2 cellular contexts compared by ENCODE assay signal in the genomic region with DNA sequence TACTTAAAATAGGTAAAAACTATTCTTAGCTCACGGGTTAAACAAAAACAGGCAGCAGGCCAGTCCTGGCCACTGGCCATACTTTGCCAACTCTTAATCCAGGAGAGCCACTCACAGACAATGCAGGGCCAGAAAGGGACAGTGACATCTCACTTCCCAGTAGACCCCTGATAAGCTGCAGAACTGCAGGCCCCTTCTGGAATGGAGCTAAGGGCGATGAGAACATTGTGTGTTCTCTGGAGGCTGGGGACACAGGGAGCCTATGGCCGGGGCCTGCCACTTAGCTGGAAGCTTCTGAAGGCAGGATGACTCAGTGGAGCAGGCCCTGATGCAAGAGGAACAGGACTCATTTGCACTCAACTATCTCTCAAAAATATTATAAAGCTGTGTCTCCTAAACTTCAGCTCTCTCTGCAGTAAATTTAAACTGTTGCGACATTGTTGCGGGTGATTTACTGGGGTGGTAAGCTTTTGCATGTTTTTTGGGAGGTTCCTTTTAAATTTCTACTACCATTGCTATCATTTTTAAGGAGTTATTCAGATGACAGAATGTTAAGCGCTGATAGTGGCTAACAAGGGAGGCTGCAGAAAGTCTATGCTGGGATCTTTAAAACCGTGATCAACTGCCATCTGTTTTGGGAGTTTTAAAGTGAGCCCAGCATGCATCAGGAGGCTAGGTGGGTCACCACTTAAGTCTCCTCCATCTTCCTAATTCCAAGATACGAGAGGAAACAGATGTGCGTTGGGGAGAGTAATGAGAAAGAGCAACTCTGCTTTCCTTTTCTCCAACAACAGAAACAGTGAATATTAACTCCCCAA.
A peak's percentile ranks its signal among the peaks of the same experiment; 100 is the strongest.
TF ChIP-seq lines count a peak whose summit lies in the region.

No MANE protein-coding gene starts in this region.

TF ChIP-seq in HEK293, 187 proteins besides CTCF, POLR2A, EP300 and RAD21:
- TF ChIP-seq, protein P1, sequence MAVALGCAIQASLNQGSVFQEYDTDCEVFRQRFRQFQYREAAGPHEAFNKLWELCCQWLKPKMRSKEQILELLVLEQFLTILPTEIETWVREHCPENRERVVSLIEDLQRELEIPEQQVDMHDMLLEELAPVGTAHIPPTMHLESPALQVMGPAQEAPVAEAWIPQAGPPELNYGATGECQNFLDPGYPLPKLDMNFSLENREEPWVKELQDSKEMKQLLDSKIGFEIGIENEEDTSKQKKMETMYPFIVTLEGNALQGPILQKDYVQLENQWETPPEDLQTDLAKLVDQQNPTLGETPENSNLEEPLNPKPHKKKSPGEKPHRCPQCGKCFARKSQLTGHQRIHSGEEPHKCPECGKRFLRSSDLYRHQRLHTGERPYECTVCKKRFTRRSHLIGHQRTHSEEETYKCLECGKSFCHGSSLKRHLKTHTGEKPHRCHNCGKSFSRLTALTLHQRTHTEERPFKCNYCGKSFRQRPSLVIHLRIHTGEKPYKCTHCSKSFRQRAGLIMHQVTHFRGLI (tag by site-specific recombination; IDR thresholded peaks at IDR 0.05), result no peak
- TF ChIP-seq ZNF585B (tag by site-specific recombination; IDR thresholded peaks at IDR 0.05), result peak; percentile 27; the same call in 1 of the 2 replicates

TF ChIP-seq in K562, 482 proteins besides CTCF, POLR2A, EP300 and RAD21:
- TF ChIP-seq ATF3 (IDR thresholded peaks at IDR 0.05) (peak; percentile 88), ATF3 (CRISPR knock-in tag; conservative IDR thresholded peaks at IDR 0.05) (no peak), SNRNP70 (optimal IDR thresholded peaks at IDR 0.05; ENCODE audit: low read depth, low read length) (no peak), JUN (IDR thresholded peaks at IDR 0.05; ENCODE audit: borderline replicate concordance, low read depth, low read length) (0 out of 2 replicates have a peak, but pooled peaks have one; percentile 42), JUN (CRISPR knock-in tag; IDR thresholded peaks at IDR 0.05; ENCODE audit: borderline replicate concordance) (no peak), GTF2F1 (IDR thresholded peaks at IDR 0.05; ENCODE audit: low read depth, low read length) (no peak), SMARCA4 (IDR thresholded peaks at IDR 0.05) (peak; percentile 40; the same call in 1 of the 2 replicates), CREB1 (IDR thresholded peaks at IDR 0.05) (no peak), CREB1 (CRISPR knock-in tag; IDR thresholded peaks at IDR 0.05) (no peak), POLR2AphosphoS5 (IDR thresholded peaks at IDR 0.05; ENCODE audit: control insufficient read depth, insufficient read depth, low read depth, low read length) (no peak), RCOR1 (IDR thresholded peaks at IDR 0.05; ENCODE audit: borderline replicate concordance in 1 of 2, low read depth in 2 of 2, low read length in 2 of 2) (no peak), CBX2 (IDR thresholded peaks at IDR 0.05; ENCODE audit: insufficient read depth, low read length, poor library complexity, severe bottlenecking) (no peak), CEBPB (tag; IDR thresholded peaks at IDR 0.05) (peak; percentile 90), CXXC5 (CRISPR knock-in tag; IDR thresholded peaks at IDR 0.05) (no peak), TAL1 (IDR thresholded peaks at IDR 0.05) (peak; percentile 30; the same call in 1 of the 2 replicates), NFE2 (IDR thresholded peaks at IDR 0.05; ENCODE audit: low read depth) (0 out of 2 replicates have a peak, but pooled peaks have one; percentile 9), NFIC (IDR thresholded peaks at IDR 0.05) (0 out of 2 replicates have a peak, but pooled peaks have one; percentile 15), ZFX (CRISPR knock-in tag; IDR thresholded peaks at IDR 0.05) (peak; percentile 42; the same call in 1 of the 2 replicates), JUND (IDR thresholded peaks at IDR 0.05; ENCODE audit: borderline replicate concordance, low read depth, low read length) (peak; percentile 49; the same call in 1 of the 2 replicates), JUND (tag; IDR thresholded peaks at IDR 0.05; ENCODE audit: borderline replicate concordance, low read depth, low read length) (peak; percentile 28; the same call in 1 of the 3 replicates), PBX2 (CRISPR knock-in tag; IDR thresholded peaks at IDR 0.05; ENCODE audit: low read depth) (no peak), PBX2 (tag; conservative IDR thresholded peaks at IDR 0.05; ENCODE audit: low read depth) (peak; percentile 63), CBFA2T2 (conservative IDR thresholded peaks at IDR 0.05) (peak; percentile 37; the same call in 1 of the 2 replicates), ARID1B (IDR thresholded peaks at IDR 0.05) (peak; percentile 63), DPF2 (IDR thresholded peaks at IDR 0.05) (peak; percentile 56; the same call in 1 of the 2 replicates), TCF3 (CRISPR knock-in tag; IDR thresholded peaks at IDR 0.05) (peak; percentile 45; the same call in 1 of the 2 replicates), HDAC3 (IDR thresholded peaks at IDR 0.05; ENCODE audit: borderline replicate concordance, partially characterized antibody) (peak; percentile 18), CEBPG (CRISPR knock-in tag; IDR thresholded peaks at IDR 0.05) (peak; percentile 76; the same call in 1 of the 2 replicates), CEBPG (tag; conservative IDR thresholded peaks at IDR 0.05 in 1 of 2, IDR thresholded peaks at IDR 0.05 in 1 of 2) (peak; percentile 72 to 79), MEIS2 (IDR thresholded peaks at IDR 0.05; ENCODE audit: partially characterized antibody) (peak; percentile 46), CBFA2T3 (IDR thresholded peaks at IDR 0.05) (peak; percentile 68), SMARCE1 (IDR thresholded peaks at IDR 0.05) (0 out of 2 replicates have a peak, but pooled peaks have one; percentile 34), BDP1 (IDR thresholded peaks at IDR 0.05; ENCODE audit: insufficient read depth, insufficient read length) (no peak), CHD4 (IDR thresholded peaks at IDR 0.05; ENCODE audit: insufficient read depth, insufficient replicate concordance, low read depth, low read length, poor library complexity, severe bottlenecking) (no peak), U2AF1 (optimal IDR thresholded peaks at IDR 0.05; ENCODE audit: low read depth, low read length) (no peak), AFF1 (IDR thresholded peaks at IDR 0.05; ENCODE audit: low read depth in 1 of 2, partially characterized antibody in 2 of 2) (peak in 1 of 2 experiments; percentile 59), ZBTB9 (CRISPR knock-in tag; IDR thresholded peaks at IDR 0.05) (no peak), KDM1A (IDR thresholded peaks at IDR 0.05) (0 out of 4 replicates have a peak, but pooled peaks of 1 of the 2 experiments have one; percentile 12), MECOM (CRISPR knock-in tag; IDR thresholded peaks at IDR 0.05) (no peak), XRCC5 (IDR thresholded peaks at IDR 0.05; ENCODE audit: low read depth, low read length) (no peak), CHAMP1 (IDR thresholded peaks at IDR 0.05) (no peak), ATF7 (IDR thresholded peaks at IDR 0.05) (0 out of 2 replicates have a peak, but pooled peaks have one; percentile 31), FOSL1 (tag; conservative IDR thresholded peaks at IDR 0.05) (peak; percentile 68)
- TF ChIP-seq, protein P2, sequence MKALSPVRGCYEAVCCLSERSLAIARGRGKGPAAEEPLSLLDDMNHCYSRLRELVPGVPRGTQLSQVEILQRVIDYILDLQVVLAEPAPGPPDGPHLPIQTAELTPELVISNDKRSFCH (CRISPR knock-in tag; IDR thresholded peaks at IDR 0.05), result no peak
- TF ChIP-seq, protein P2 (tag; IDR thresholded peaks at IDR 0.05), result 0 out of 2 replicates have a peak, but pooled peaks have one; percentile 24
- TF ChIP-seq, protein P3, sequence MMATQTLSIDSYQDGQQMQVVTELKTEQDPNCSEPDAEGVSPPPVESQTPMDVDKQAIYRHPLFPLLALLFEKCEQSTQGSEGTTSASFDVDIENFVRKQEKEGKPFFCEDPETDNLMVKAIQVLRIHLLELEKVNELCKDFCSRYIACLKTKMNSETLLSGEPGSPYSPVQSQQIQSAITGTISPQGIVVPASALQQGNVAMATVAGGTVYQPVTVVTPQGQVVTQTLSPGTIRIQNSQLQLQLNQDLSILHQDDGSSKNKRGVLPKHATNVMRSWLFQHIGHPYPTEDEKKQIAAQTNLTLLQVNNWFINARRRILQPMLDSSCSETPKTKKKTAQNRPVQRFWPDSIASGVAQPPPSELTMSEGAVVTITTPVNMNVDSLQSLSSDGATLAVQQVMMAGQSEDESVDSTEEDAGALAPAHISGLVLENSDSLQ (IDR thresholded peaks at IDR 0.05), result 0 out of 2 replicates have a peak, but pooled peaks have one; percentile 9
